In the genomic region with DNA sequence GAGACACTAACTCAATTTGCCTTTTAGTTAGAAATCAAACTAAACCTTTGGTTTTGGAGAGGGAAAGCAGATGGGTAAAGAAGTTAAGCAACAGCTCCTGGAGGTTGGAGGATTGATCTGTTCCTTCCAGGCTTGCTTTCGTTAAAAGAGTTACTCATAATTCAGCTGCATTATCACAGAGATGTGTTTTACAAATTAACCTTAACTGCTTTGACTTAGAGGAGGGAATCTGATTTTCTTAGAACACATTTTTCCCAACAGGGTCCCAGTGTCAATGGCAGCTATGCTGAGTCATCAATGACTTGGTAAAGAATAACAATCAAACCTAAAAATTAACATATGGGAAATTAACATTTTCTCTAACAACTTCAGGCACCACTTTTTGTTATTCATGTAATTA, we compare ENCODE assay signal across 20 cellular contexts.
DNase-seq lines count a peak whose midpoint lies in the region; ATAC-seq and TF ChIP-seq lines count a peak whose summit lies in the region.
"Had no signal": no experiment of that assay in that cellular context is flagged by ENCODE, and none has a peak within 500 bp of the region (broad histone marks: within the 10 kb centered on the region; RNA-seq: fewer than 3 reads in every experiment).

No MANE protein-coding gene starts in this region.

- H3K9me3 ChIP-seq in SK-N-MC (ENCODE audit: low read depth, low read length) (no peaks in the 10 kb centered on the region), osteoblast (ENCODE audit: low read depth, low read length) (no peaks in the 10 kb centered on the region)
- H3K9me3 ChIP-seq: neutrophil, tibial artery had no signal

- H3K4me1 Mint-ChIP-seq in stimulated activated naive CD8-positive, alpha-beta T cell treated with anti-CD3 and anti-CD28 coated beads, Interleukin-15, amount 100 ng/mL, for 72 hours = peaks cover 4% of the 10 kb centered on the region
- H3K4me1 Mint-ChIP-seq: CD4-positive, alpha-beta memory T cell; stimulated activated naive B cell treated with anti-CD40 and anti-IgM and Interleukin-4, amounts not matched to agents 10 μg/mL and 1 μg/mL and 100 μg/mL, for 72 hours had no signal

- H2AFZ ChIP-seq in osteoblast (ENCODE audit: low read length) = no peak overlapping the region

- H3K4me3 ChIP-seq in SK-N-MC = no peak overlapping the region
- H3K4me3 ChIP-seq in fibroblast of mammary gland (ENCODE audit: control insufficient read depth, low read depth, low read length) = no peak overlapping the region
- H3K4me3 ChIP-seq in osteoblast (ENCODE audit: insufficient read depth, low read length) = no peak overlapping the region
- H3K4me3 ChIP-seq: tibial artery had no signal

- peaks cover 26% of the 10 kb centered on the region for H3K27me3 Mint-ChIP-seq in stimulated activated naive CD8-positive, alpha-beta T cell treated with anti-CD3 and anti-CD28 coated beads, Interleukin-15, amount 100 ng/mL, for 72 hours

- H3K27ac ChIP-seq in SK-N-MC = peak overlapping the region; percentile 79
- H3K27ac ChIP-seq in osteoblast (ENCODE audit: low read depth, low read length) = peak overlapping the region; percentile 64
- H3K27ac ChIP-seq: HL-60, neutrophil, tibial artery had no signal

- no peak overlapping the region for H3K4me2 ChIP-seq in osteoblast (ENCODE audit: insufficient read depth, low read length)

- no peak for TF ChIP-seq CTCF in fibroblast of mammary gland (conservative IDR thresholded peaks at IDR 0.05; ENCODE audit: control insufficient read depth, insufficient read depth, low read depth, low read length)
- TF ChIP-seq CTCF in osteoblast (IDR thresholded peaks at IDR 0.05; ENCODE audit: extremely low read depth, low read depth, low read length) = no peak

- no peaks in the 10 kb centered on the region for H4K20me1 ChIP-seq in osteoblast (ENCODE audit: insufficient read depth, low read length)

- peaks cover 53% of the 10 kb centered on the region for H3K4me1 ChIP-seq in osteoblast (ENCODE audit: insufficient read depth, low read length)

- H3K4me3 Mint-ChIP-seq in stimulated activated naive CD8-positive, alpha-beta T cell treated with anti-CD3 and anti-CD28 coated beads, Interleukin-15, amount 100 ng/mL, for 72 hours = no peak overlapping the region
- H3K4me3 Mint-ChIP-seq: CD4-positive, alpha-beta memory T cell; stimulated activated naive B cell treated with anti-CD40 and anti-IgM and Interleukin-4, amounts not matched to agents 10 μg/mL and 1 μg/mL and 100 μg/mL, for 72 hours had no signal

- no peak for ATAC-seq in stimulated activated naive CD8-positive, alpha-beta T cell treated with anti-CD3 and anti-CD28 coated beads, Interleukin-15, amount 100 ng/mL, for 72 hours
- ATAC-seq: HCT116; stimulated activated naive B cell treated with anti-CD40 and anti-IgM and Interleukin-4, amounts not matched to agents 10 μg/mL and 1 μg/mL and 100 μg/mL, for 72 hours had no signal

- DNase-seq in EL (peak; percentile 48), SK-N-MC (ENCODE audit: low read depth, low spot score) (no peak), fibroblast of mammary gland (ENCODE audit: low read depth) (peak; percentile 89), osteoblast (ENCODE audit: insufficient read length, low spot score, missing footprints) (peak; percentile 61), NCI-H2171 (lab: John Stamatoyannopoulos, UW) (no peak), NCI-H774 (lab: John Stamatoyannopoulos, UW) (no peak), RPMI8226 (no peak)
- DNase-seq in stimulated activated naive CD8-positive, alpha-beta T cell treated with anti-CD3 and anti-CD28 coated beads, Interleukin-15, amount 100 ng/mL, for 72 hours = no peak
- DNase-seq: activated CD4-positive, CD25-positive, alpha-beta regulatory T cell; activated CD8-positive, alpha-beta memory T cell treated with anti-CD3 and anti-CD28 coated beads for 24 hours; CD4-positive, alpha-beta memory T cell; DMS79 treated with DMSO at 0.1 percent for 48 hours; NCI-H1092 treated with DMSO at 0.1 percent for 48 hours; NCI-H524 treated with DMSO at 0.1 percent for 48 hours; SHP77; stimulated activated naive B cell treated with anti-CD40 and anti-IgM and Interleukin-4, amounts not matched to agents 10 μg/mL and 1 μg/mL and 100 μg/mL, for 72 hours; tibial artery had no signal

- no peak overlapping the region for H3K27ac Mint-ChIP-seq in stimulated activated naive CD8-positive, alpha-beta T cell treated with anti-CD3 and anti-CD28 coated beads, Interleukin-15, amount 100 ng/mL, for 72 hours
- H3K27ac Mint-ChIP-seq: CD4-positive, alpha-beta memory T cell; stimulated activated naive B cell treated with anti-CD40 and anti-IgM and Interleukin-4, amounts not matched to agents 10 μg/mL and 1 μg/mL and 100 μg/mL, for 72 hours had no signal

- no peaks in the 10 kb centered on the region for H3K79me2 ChIP-seq in osteoblast (ENCODE audit: insufficient read depth, low read length)

- no peak overlapping the region for H3K9ac ChIP-seq in SK-N-MC (ENCODE audit: insufficient read length)

- no peaks in the 10 kb centered on the region for H3K27me3 ChIP-seq in osteoblast (ENCODE audit: insufficient read depth, low read length)
- H3K27me3 ChIP-seq: tibial artery had no signal

- H3K9me3 Mint-ChIP-seq in stimulated activated naive CD8-positive, alpha-beta T cell treated with anti-CD3 and anti-CD28 coated beads, Interleukin-15, amount 100 ng/mL, for 72 hours = no peaks in the 10 kb centered on the region
- H3K9me3 Mint-ChIP-seq: CD4-positive, alpha-beta memory T cell; stimulated activated naive B cell treated with anti-CD40 and anti-IgM and Interleukin-4, amounts not matched to agents 10 μg/mL and 1 μg/mL and 100 μg/mL, for 72 hours had no signal

- H3K36me3 ChIP-seq in SK-N-MC (ENCODE audit: insufficient read depth, low read length) (no peaks in the 10 kb centered on the region), osteoblast (ENCODE audit: insufficient read depth, low read length) (no peaks in the 10 kb centered on the region)
- H3K36me3 ChIP-seq: neutrophil, tibial artery had no signal

Comparison
In these comparisons a context has a peak if more than half of its experiments do, and no peak if none do; other contexts are left out.
1. DNase-seq: peak in EL (single experiment), fibroblast of mammary gland (single experiment) and osteoblast (single experiment); none in SK-N-MC (single experiment), NCI-H2171 (single experiment), NCI-H774 (single experiment), RPMI8226 (single experiment) and stimulated activated naive CD8-positive, alpha-beta T cell treated with anti-CD3 and anti-CD28 coated beads, Interleukin-15, amount 100 ng/mL, for 72 hours (0 of 2).